In the genomic region with DNA sequence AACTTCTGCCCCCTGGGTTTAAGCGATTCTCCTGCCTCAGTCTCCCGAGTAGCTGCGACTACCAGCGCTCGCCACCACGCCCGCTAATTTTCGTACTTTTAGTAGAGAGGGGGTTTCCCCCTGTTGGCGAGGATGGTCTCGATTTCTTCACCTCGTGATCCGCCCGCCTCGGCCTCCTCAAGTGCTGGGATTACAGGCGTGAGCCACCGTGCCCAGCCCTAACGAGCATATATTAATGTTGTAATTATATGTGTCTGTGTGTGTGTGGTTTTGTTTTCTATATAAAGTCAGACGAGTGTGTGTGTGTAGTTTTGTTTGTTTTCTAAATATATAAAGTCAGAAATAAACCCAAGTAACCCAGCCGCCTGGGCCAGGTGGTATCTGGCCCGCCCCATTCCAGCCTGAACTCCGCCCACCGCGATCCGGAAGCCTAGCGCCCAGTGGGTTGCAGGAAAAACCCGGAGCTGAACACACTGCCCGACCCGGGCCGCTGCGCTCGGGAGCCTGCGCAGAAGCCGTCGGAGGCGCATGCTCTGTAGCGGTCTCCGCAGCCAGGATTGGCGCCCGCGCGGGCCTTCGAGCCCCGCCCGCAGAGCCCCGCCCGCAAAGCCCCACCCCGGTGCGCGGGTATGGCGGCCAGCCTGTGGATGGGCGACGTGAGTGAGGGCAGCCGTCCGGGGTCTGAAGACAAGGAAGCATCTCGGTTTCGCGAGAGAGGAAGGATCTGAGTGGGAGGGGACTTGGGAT, we compare ENCODE assay signal across 8 cellular contexts. TPM values are rescaled to one million over a fixed set of nuclear protein-coding genes. Genes with fewer than 3 reads are reported as not detected.
DNase-seq lines count a peak whose midpoint lies in the region; ATAC-seq and TF ChIP-seq lines count a peak whose summit lies in the region.

A gene (plus strand): TSS at position 604 of the 747 bp plus-strand sequence. CDS start 26 bp downstream, at position 630.

- H3K4me3 Mint-ChIP-seq in activated naive CD8-positive, alpha-beta T cell, result peak within 1 kb of the TSS; percentile 99

- ATAC-seq in HG02642 (IDR thresholded peaks at IDR 0.05; ENCODE audit: poor library complexity, unreplicated experiment), result peak; percentile 88
- peak; percentile 100 for ATAC-seq in omental fat pad (ENCODE audit: low FRiP score)

- peak within 1 kb of the TSS; percentile 97 for H3K27ac Mint-ChIP-seq in activated naive CD8-positive, alpha-beta T cell

- H3K9me3 Mint-ChIP-seq in activated naive CD8-positive, alpha-beta T cell (ENCODE audit: low read depth), result no peaks in the 10 kb centered on the region

- no peak for TF ChIP-seq CTCF in omental fat pad (IDR thresholded peaks at IDR 0.05)

- H3K4me1 Mint-ChIP-seq in activated naive CD8-positive, alpha-beta T cell (ENCODE audit: low read depth), result peaks cover 26% of the 10 kb centered on the region

- peaks cover 4% of the 10 kb centered on the region for H3K36me3 Mint-ChIP-seq in activated naive CD8-positive, alpha-beta T cell

- DNase-seq in NCI-H1105 treated with DMSO at 0.1 percent for 48 hours (lab: John Stamatoyannopoulos, UW), result peak; percentile 96
- peak; percentile 95 for DNase-seq in SKM-1 treated with dmso at 0.1 percent for 144 hours (lab: John Stamatoyannopoulos, UW; ENCODE audit: unreplicated experiment)
- peak; percentile 97 for DNase-seq in glomerular visceral epithelial cell (ENCODE audit: extremely low spot score)
- DNase-seq in omental fat pad (ENCODE audit: low spot score), result peak; percentile 86

- peak within 1 kb of the TSS; percentile 86 for H3K27ac ChIP-seq in temporal lobe (ENCODE audit: low read depth, low read length)

- H3K27me3 Mint-ChIP-seq in activated naive CD8-positive, alpha-beta T cell, result no peaks in the 10 kb centered on the region

- peak; percentile 79 for TF ChIP-seq POLR2A in GM10847 (IDR thresholded peaks at IDR 0.05; ENCODE audit: extremely low read depth, insufficient read length)

RNA-seq across cellular contexts. Expression of the gene that starts here (rescaled TPM):
- total RNA-seq in omental fat pad (10 to 100 TPM; 14.8 to 26.8 (median 21.9) TPM), temporal lobe (22.9 TPM)

Comparison
In these comparisons a context has a peak if more than half of its experiments do, and no peak if none do; other contexts are left out.
1. Peak in every context shown above with its lines: DNase-seq, ATAC-seq and H3K27ac ChIP-seq.